In the genomic region with DNA sequence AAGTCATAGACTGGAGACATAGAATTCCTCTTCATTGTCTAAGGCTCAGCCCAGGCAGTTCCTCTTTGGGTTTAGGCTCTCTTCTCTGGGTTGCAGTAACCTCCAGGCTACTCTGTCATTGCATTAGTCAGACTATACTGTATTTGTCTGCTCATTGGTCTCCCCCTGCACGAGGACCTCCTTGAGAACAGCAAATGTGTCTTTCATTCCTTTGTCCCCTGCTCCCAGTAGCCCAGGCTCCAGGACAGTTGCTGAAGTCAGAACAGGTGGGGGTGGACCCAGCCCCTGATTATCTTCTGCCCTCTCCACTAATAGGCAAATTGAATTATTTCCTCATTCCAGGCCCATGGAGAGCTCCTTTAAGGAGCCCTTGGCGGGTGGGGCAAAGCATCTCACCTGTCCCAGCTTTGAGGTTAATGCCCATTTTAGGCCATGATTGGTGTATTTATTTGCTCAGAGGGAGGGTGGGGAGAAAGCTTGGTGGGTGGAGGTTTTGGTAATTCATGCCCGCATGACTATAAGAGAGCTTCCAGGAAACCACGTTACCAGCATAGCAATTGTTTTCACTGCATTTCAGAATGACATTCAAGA, we compare ENCODE assay signal across 17 cellular contexts. TPM values are rescaled to one million over a fixed set of nuclear protein-coding genes. Genes with fewer than 3 reads are reported as not detected.
DNase-seq lines count a peak whose midpoint lies in the region; ATAC-seq lines count a peak whose summit lies in the region.
"Had no signal": no experiment of that assay in that cellular context is flagged by ENCODE, and none has a peak within 500 bp of the region (broad histone marks: within the 10 kb centered on the region; RNA-seq: fewer than 3 reads in every experiment).

No MANE protein-coding gene starts in this region.

- ATAC-seq in GM21367 (IDR thresholded peaks at IDR 0.05; ENCODE audit: unreplicated experiment) (no peak), HG03196 (IDR thresholded peaks at IDR 0.05; ENCODE audit: unreplicated experiment) (no peak)
- ATAC-seq in activated CD4-positive, CD25-positive, alpha-beta regulatory T cell treated with anti-CD3 and anti-CD28 coated beads, Interleukin-2, amount 50 U/mL, for 24 hours = no peak
- ATAC-seq in stimulated activated naive CD8-positive, alpha-beta T cell treated with anti-CD3 and anti-CD28 coated beads, Interleukin-15, amount 100 ng/mL, for 72 hours = no peak
- ATAC-seq: stimulated activated naive CD8-positive, alpha-beta T cell treated with anti-CD3 and anti-CD28 coated beads, Interleukin-15, Interleukin-2, amounts not matched to agents 100 U/mL and 50 U/mL, for 24 hours had no signal

- H3K27me3 ChIP-seq in HUES48 (ENCODE audit: control insufficient read depth, insufficient read depth, low read length) (no peaks in the 10 kb centered on the region), SJSA1 (replicated peaks) (no peaks in the 10 kb centered on the region), mesendoderm (ENCODE audit: insufficient read depth, low read length, poor library complexity) (no peaks in the 10 kb centered on the region)

- no peak overlapping the region for H2BK15ac ChIP-seq in mesendoderm (replicated peaks; ENCODE audit: low read depth)

- H3K9ac ChIP-seq in HUES48 (ENCODE audit: low read depth, low read length) (no peak overlapping the region), mesendoderm (ENCODE audit: low read length) (no peak overlapping the region)

- no peak overlapping the region for H3K18ac ChIP-seq in mesendoderm (ENCODE audit: low read length)

- DNase-seq in DMS153 (lab: John Stamatoyannopoulos, UW) (peak; percentile 87), SJSA1 (ENCODE audit: low read depth in 1 of 2, low spot score in 2 of 2) (peak in 1 of 2 experiments; percentile 50), mesendoderm (no peak)
- DNase-seq in stimulated activated naive CD8-positive, alpha-beta T cell treated with anti-CD3 and anti-CD28 coated beads, Interleukin-15, amount 100 ng/mL, for 72 hours = no peak
- DNase-seq: activated gamma-delta T cell treated with Interleukin-2 at 50 U/mL for 16 hours; CD8-positive, alpha-beta memory T cell; MV-4-11; nephron progenitor cell; SIG-M5; stimulated activated CD4-positive, alpha-beta T cell treated with anti-CD3 and anti-CD28 coated beads, Interleukin-15, amount 100 ng/mL, for 24 hours; stimulated activated naive CD8-positive, alpha-beta T cell treated with anti-CD3 and anti-CD28 coated beads, Interleukin-15, Interleukin-2, amounts not matched to agents 100 U/mL and 50 U/mL, for 24 hours had no signal

- no peaks in the 10 kb centered on the region for H3K4me1 Mint-ChIP-seq in stimulated activated naive CD8-positive, alpha-beta T cell treated with anti-CD3 and anti-CD28 coated beads, Interleukin-15, amount 100 ng/mL, for 72 hours
- H3K4me1 Mint-ChIP-seq: CD8-positive, alpha-beta memory T cell; memory B cell had no signal

- H2AK5ac ChIP-seq in mesendoderm (ENCODE audit: low read length) = no peak overlapping the region

- no peak overlapping the region for H2BK120ac ChIP-seq in mesendoderm (ENCODE audit: low read depth, low read length)

- H3K79me2 ChIP-seq in mesendoderm (ENCODE audit: control insufficient read depth, insufficient read depth, low read length) = no peaks in the 10 kb centered on the region

- H3K23ac ChIP-seq in mesendoderm (ENCODE audit: low read length) = peak overlapping the region; percentile 16

- H3K4me1 ChIP-seq in HUES48 (ENCODE audit: control insufficient read depth, insufficient read depth, low read length) (peaks cover 24% of the 10 kb centered on the region), SJSA1 (replicated peaks) (peaks cover 21% of the 10 kb centered on the region), mesendoderm (ENCODE audit: control insufficient read depth, low read depth, low read length) (no peaks in the 10 kb centered on the region)

- no peak overlapping the region for H3K4me2 ChIP-seq in mesendoderm (ENCODE audit: low read length)

- H4K5ac ChIP-seq in mesendoderm (ENCODE audit: low read length) = no peak overlapping the region

- H3K4ac ChIP-seq in mesendoderm (ENCODE audit: low read depth, low read length) = no peak overlapping the region

- H3K9me3 Mint-ChIP-seq in stimulated activated naive CD8-positive, alpha-beta T cell treated with anti-CD3 and anti-CD28 coated beads, Interleukin-15, amount 100 ng/mL, for 72 hours = no peaks in the 10 kb centered on the region
- H3K9me3 Mint-ChIP-seq: CD8-positive, alpha-beta memory T cell; memory B cell; nephron progenitor cell; T-helper 2 cell treated with Interferon-gamma antibody and Interleukin-4, amounts not matched to agents 5 μg/mL and 100 μg/mL, for 36 hours had no signal

- WGBS in mesendoderm (ENCODE audit: extremely low coverage, insufficient coverage, low lambda C conversion rate) = no CpG with 5 or more reads among the region's 4 CpGs

- no peak overlapping the region for H3K4me3 ChIP-seq in HUES48 (ENCODE audit: low read depth, low read length)
- H3K4me3 ChIP-seq in SJSA1 = no peak overlapping the region
- H3K4me3 ChIP-seq in mesendoderm (ENCODE audit: low read length) = no peak overlapping the region

- no peak overlapping the region for H3K27ac Mint-ChIP-seq in stimulated activated naive CD8-positive, alpha-beta T cell treated with anti-CD3 and anti-CD28 coated beads, Interleukin-15, amount 100 ng/mL, for 72 hours
- H3K27ac Mint-ChIP-seq: memory B cell; nephron progenitor cell; T-helper 2 cell treated with Interferon-gamma antibody and Interleukin-4, amounts not matched to agents 5 μg/mL and 100 μg/mL, for 36 hours had no signal

- H2BK5ac ChIP-seq in mesendoderm (ENCODE audit: low read length) = no peak overlapping the region

- H4K8ac ChIP-seq in mesendoderm (ENCODE audit: low read depth, low read length) = no peak overlapping the region

- H3K56ac ChIP-seq in mesendoderm (ENCODE audit: low read length) = no peak overlapping the region

- H3K27me3 Mint-ChIP-seq in stimulated activated naive CD8-positive, alpha-beta T cell treated with anti-CD3 and anti-CD28 coated beads, Interleukin-15, amount 100 ng/mL, for 72 hours = peaks cover 8% of the 10 kb centered on the region

- peak overlapping the region; percentile 9 for H3K27ac ChIP-seq in HUES48 (ENCODE audit: low read depth, low read length)
- H3K27ac ChIP-seq in SJSA1 = peak overlapping the region; percentile 53; the same call in 1 of the 2 replicates
- no peak overlapping the region for H3K27ac ChIP-seq in mesendoderm (ENCODE audit: low read depth, low read length)

- H3K79me1 ChIP-seq in mesendoderm (ENCODE audit: low read length) = no peaks in the 10 kb centered on the region

- H3K4me3 Mint-ChIP-seq in stimulated activated naive CD8-positive, alpha-beta T cell treated with anti-CD3 and anti-CD28 coated beads, Interleukin-15, amount 100 ng/mL, for 72 hours = no peak overlapping the region
- H3K4me3 Mint-ChIP-seq: CD8-positive, alpha-beta memory T cell; memory B cell; nephron progenitor cell; T-helper 2 cell treated with Interferon-gamma antibody and Interleukin-4, amounts not matched to agents 5 μg/mL and 100 μg/mL, for 36 hours had no signal

- H3K36me3 ChIP-seq in HUES48 (ENCODE audit: control insufficient read depth, insufficient read depth, low read length) = no peaks in the 10 kb centered on the region
- H3K36me3 ChIP-seq in SJSA1 = no peaks in the 10 kb centered on the region
- H3K36me3 ChIP-seq in mesendoderm (ENCODE audit: control insufficient read depth, insufficient read depth, low read length) = no peaks in the 10 kb centered on the region

- no peaks in the 10 kb centered on the region for H3K9me3 ChIP-seq in HUES48 (ENCODE audit: control insufficient read depth, insufficient read depth, low read length)
- H3K9me3 ChIP-seq in SJSA1 (replicated peaks) = no peaks in the 10 kb centered on the region

RNA-seq across cellular contexts. Expression of gene NAV2, which starts 40.9 kb away (rescaled TPM):
- total RNA-seq in SJSA1 (2014; rRNA removed; shearing (Covaris generic)) = 2.6 and 3.6 TPM in 2 replicates
- 41.5 TPM for polyA plus RNA-seq in mesendoderm (2013, experiment 1 of 2)
- 43.4 TPM for polyA plus RNA-seq in mesendoderm (2013, experiment 2 of 2)
